10 cellular contexts compared by ENCODE assay signal in the genomic region with DNA sequence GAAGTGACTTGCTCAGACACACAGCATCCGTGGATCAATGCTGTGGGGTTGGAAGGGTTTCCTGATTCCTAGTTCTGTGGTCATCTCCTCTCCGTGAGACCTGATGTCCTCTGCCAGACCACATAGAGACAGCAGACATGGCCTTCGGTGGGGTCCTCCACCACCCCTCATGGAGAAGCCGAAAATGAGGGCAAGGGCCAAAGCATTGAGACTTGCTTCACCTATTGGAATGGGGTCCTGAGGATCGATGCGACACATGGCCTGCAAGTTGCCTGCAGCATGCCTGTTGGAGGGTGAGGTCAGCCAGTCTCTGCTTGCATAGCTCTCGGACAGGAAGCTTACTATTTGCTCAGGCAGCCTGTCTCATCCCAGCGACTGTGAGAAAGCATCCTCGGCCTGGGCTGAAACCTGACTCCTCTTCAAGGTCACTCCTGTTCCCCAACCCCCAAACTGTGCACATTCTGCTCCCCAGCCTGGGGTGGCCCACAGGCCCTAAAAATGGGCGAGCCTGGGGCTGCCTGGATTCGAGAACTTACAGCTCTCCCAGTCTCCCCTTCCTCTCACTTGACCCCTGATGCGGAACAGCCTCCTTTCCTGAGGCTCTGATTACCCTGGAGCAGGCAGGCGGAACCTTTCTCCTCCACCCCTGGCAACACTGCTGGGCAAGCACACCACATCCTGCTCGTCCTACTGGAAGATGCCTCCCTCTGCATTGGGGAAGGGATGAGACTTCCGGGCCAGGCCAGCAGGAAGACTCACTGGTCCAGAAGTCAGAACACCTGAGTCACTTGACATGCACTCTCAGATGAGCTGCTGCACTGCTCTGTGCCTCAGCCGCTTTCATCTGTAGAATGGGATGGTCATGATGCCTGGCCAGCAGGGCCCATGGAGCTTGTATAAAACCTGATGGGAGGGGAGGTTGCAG.
A peak's percentile ranks its signal among the peaks of the same experiment; 100 is the strongest.
DNase-seq lines count a peak whose midpoint lies in the region; ATAC-seq, FAIRE-seq and TF ChIP-seq lines count a peak whose summit lies in the region.
"Had no signal": no experiment of that assay in that cellular context is flagged by ENCODE, and none has a peak within 500 bp of the region (broad histone marks: within the 10 kb centered on the region; RNA-seq: fewer than 3 reads in every experiment).

No MANE protein-coding gene starts in this region.

- peak overlapping the region; percentile 55 for H3K4me2 ChIP-seq in A549

- H3K4me3 ChIP-seq in A549 (no peak overlapping the region), RWPE2 (ENCODE audit: severe bottlenecking) (no peak overlapping the region)

- H3K9me3 ChIP-seq in A549 (no peaks in the 10 kb centered on the region), RWPE2 (ENCODE audit: severe bottlenecking) (no peaks in the 10 kb centered on the region)

- intact Hi-C loops in left cardiac atrium (cut with DNase I): loop anchor here in 1 of 2 donors (10.0 kb wide), 1 partner anchor 376 kb away; a partner anchor contains a TSS

- peaks cover 22% of the 10 kb centered on the region for H3K4me1 ChIP-seq in A549
- peaks cover 12% of the 10 kb centered on the region for H3K4me1 ChIP-seq in RWPE2 (ENCODE audit: insufficient read depth, poor library complexity, severe bottlenecking)

- no peak for TF ChIP-seq EP300 in A549 (IDR thresholded peaks at IDR 0.05)

- TF ChIP-seq CTCF in A549 (IDR thresholded peaks at IDR 0.05) (no peak), RWPE2 (IDR thresholded peaks at IDR 0.05; ENCODE audit: poor library complexity, severe bottlenecking) (no peak)

- no peak for TF ChIP-seq RAD21 in A549 (conservative IDR thresholded peaks at IDR 0.05 in 1 of 2, IDR thresholded peaks at IDR 0.05 in 1 of 2)

- DNase-seq in A549 (ENCODE audit: low read depth in 1 of 2, low spot score in 1 of 2) (peak; percentile 69 to 78), HK-2 (ENCODE audit: unreplicated experiment) (peak; percentile 87), RWPE2 (ENCODE audit: low spot score) (no peak), glomerular visceral epithelial cell (ENCODE audit: extremely low spot score) (peak; percentile 90), left cardiac atrium (no peak), HEK293T (ENCODE audit: extremely low spot score) (no peak)
- DNase-seq: left colon, T-cell had no signal

- H3K36me3 ChIP-seq in RWPE2 (ENCODE audit: low read depth): no peaks in the 10 kb centered on the region

- H3K27me3 ChIP-seq in RWPE2 (ENCODE audit: insufficient read depth, poor library complexity, severe bottlenecking): no peaks in the 10 kb centered on the region

- 54% methylated on average over 15 of the region's 16 CpGs for WGBS in A549 (ENCODE audit: missing lambda C conversion rate)

- FAIRE-seq in A549 (lab: Jason Lieb, UNC): no peak

- POLR2A ChIA-PET in A549 (lab: Yijun Ruan, JAX): interaction anchor here (2.5 kb wide), 1 partner anchor 56 kb away, joined by 15 read pairs; no protein-coding TSS in a partner anchor
- POLR2A ChIA-PET in HEK293T (lab: Yijun Ruan, JAX): no interaction called here

- ATAC-seq in A549 (peak; percentile 75 to 80), RWPE2 (ENCODE audit: low read depth) (peak; percentile 87), HG02588 (IDR thresholded peaks at IDR 0.05; ENCODE audit: unreplicated experiment) (no peak), GM21717 (IDR thresholded peaks at IDR 0.05; ENCODE audit: unreplicated experiment) (no peak), left cardiac atrium (no peak)
- ATAC-seq: left colon, T-cell had no signal

- CTCF ChIA-PET in A549 (lab: Yijun Ruan, JAX): interaction anchor here (0.9 to 26.0 kb wide), 5 partner anchors 7 to 203 kb away, joined by 3 to 1349 read pairs (median 68); no protein-coding TSS in a partner anchor
- CTCF ChIA-PET in HEK293T (lab: Yijun Ruan, JAX): interaction anchor here (0.8 to 1.8 kb wide), 4 partner anchors 7 to 59 kb away, joined by 3 to 5 read pairs (median 3); no protein-coding TSS in a partner anchor

- TF ChIP-seq POLR2A in A549 (IDR thresholded peaks at IDR 0.05; ENCODE audit: low read length): no peak

- peak overlapping the region; percentile 57 to 72 for H3K27ac ChIP-seq in A549
- H3K27ac ChIP-seq in RWPE2 (ENCODE audit: poor library complexity, severe bottlenecking): peak overlapping the region; percentile 26

TF ChIP-seq in A549, 52 proteins besides CTCF, POLR2A, EP300 and RAD21 (continues in another document):
- no peak for TF ChIP-seq SREBF2 (IDR thresholded peaks at IDR 0.05)
- TF ChIP-seq PHF8 (IDR thresholded peaks at IDR 0.05; ENCODE audit: borderline replicate concordance, low read depth): no peak
- no peak for TF ChIP-seq NFE2L2 (conservative IDR thresholded peaks at IDR 0.05; ENCODE audit: low read length)
- no peak for TF ChIP-seq JUN (IDR thresholded peaks at IDR 0.05)
- TF ChIP-seq POLR2AphosphoS2 (conservative IDR thresholded peaks at IDR 0.05; ENCODE audit: low read length): no peak
- TF ChIP-seq, protein P1, sequence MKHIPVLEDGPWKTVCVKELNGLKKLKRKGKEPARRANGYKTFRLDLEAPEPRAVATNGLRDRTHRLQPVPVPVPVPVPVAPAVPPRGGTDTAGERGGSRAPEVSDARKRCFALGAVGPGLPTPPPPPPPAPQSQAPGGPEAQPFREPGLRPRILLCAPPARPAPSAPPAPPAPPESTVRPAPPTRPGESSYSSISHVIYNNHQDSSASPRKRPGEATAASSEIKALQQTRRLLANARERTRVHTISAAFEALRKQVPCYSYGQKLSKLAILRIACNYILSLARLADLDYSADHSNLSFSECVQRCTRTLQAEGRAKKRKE (CRISPR knock-in tag; IDR thresholded peaks at IDR 0.05; ENCODE audit: low read depth): no peak
- no peak for TF ChIP-seq TP53 (CRISPR knock-in tag; IDR thresholded peaks at IDR 0.05)
- TF ChIP-seq, protein P2, sequence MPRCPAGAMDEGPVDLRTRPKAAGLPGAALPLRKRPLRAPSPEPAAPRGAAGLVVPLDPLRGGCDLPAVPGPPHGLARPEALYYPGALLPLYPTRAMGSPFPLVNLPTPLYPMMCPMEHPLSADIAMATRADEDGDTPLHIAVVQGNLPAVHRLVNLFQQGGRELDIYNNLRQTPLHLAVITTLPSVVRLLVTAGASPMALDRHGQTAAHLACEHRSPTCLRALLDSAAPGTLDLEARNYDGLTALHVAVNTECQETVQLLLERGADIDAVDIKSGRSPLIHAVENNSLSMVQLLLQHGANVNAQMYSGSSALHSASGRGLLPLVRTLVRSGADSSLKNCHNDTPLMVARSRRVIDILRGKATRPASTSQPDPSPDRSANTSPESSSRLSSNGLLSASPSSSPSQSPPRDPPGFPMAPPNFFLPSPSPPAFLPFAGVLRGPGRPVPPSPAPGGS (IDR thresholded peaks at IDR 0.05): no peak
- no peak for TF ChIP-seq HOXB13 (CRISPR knock-in tag; IDR thresholded peaks at IDR 0.05; ENCODE audit: low read depth)
- no peak for TF ChIP-seq FOXS1 (CRISPR knock-in tag; IDR thresholded peaks at IDR 0.05)
- TF ChIP-seq, protein P3, sequence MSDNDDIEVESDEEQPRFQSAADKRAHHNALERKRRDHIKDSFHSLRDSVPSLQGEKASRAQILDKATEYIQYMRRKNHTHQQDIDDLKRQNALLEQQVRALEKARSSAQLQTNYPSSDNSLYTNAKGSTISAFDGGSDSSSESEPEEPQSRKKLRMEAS (IDR thresholded peaks at IDR 0.05): peak; percentile 63
- TF ChIP-seq ESRRA (IDR thresholded peaks at IDR 0.05; ENCODE audit: borderline replicate concordance, low read length): peak; percentile 35; the same call in 1 of the 2 replicates
- TF ChIP-seq FOSL2 (IDR thresholded peaks at IDR 0.05): no peak
- no peak for TF ChIP-seq FOSL2 (CRISPR knock-in tag; IDR thresholded peaks at IDR 0.05)

TF ChIP-seq in HEK293T, 16 proteins besides CTCF, POLR2A, EP300 and RAD21:
- TF ChIP-seq HDGF (IDR thresholded peaks at IDR 0.05; ENCODE audit: borderline replicate concordance) (no peak), L3MBTL2 (conservative IDR thresholded peaks at IDR 0.05) (no peak), FOXA1 (IDR thresholded peaks at IDR 0.05) (no peak), ZNF384 (IDR thresholded peaks at IDR 0.05) (no peak), BHLHE40 (IDR thresholded peaks at IDR 0.05; ENCODE audit: borderline replicate concordance) (no peak), SUZ12 (IDR thresholded peaks at IDR 0.05) (no peak)

Comparison
In these comparisons a context has a peak if more than half of its experiments do, and no peak if none do; other contexts are left out.
1. ATAC-seq: peak in A549 (2 of 2) and RWPE2 (single experiment); none in HG02588 (single experiment), GM21717 (single experiment) and left cardiac atrium (0 of 2).
2. DNase-seq: peak in A549 (2 of 2), HK-2 (single experiment) and glomerular visceral epithelial cell (single experiment); none in RWPE2 (single experiment), left cardiac atrium (single experiment) and HEK293T (single experiment).